ENCODE assay signal across 21 cellular contexts in the genomic region with DNA sequence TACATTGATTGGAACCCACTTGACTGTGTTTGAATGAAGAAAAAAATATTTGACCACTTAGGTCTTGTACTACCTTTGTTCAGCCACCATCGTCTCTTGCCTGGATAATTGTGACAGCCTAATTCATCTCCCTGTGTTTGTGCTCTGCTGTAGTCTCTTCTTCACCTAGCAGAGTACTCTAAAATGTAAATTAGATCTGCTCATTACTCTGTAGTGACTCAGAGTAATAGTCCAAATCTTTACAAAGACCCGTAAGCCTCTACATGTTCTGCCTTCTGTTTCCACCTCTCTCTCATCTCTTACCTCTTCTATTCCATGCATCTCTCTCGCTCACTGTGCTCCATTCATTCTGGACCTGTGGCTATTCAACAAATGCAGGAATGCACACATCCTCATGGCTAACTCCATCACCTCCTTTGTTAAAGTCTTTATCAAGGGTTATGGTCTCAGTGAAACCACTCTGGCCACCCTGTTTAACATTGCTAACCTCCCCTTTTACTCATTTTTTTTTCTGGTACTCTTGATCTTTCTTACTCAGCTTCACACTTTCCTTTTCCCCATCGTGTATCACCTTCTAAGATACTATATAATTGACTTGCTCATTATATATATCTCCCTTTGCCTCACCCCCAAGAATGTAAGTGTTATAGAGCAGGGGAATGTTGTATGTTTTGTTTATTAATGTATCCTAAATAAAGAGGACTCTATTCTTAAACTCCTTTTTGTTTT.
DNase-seq lines count a peak whose midpoint lies in the region; ATAC-seq and TF ChIP-seq lines count a peak whose summit lies in the region.
"Had no signal": no experiment of that assay in that cellular context is flagged by ENCODE, and none has a peak within 500 bp of the region (broad histone marks: within the 10 kb centered on the region; RNA-seq: fewer than 3 reads in every experiment).

No MANE protein-coding gene starts in this region.

- no peaks in the 10 kb centered on the region for H3K27me3 ChIP-seq in CD8-positive, alpha-beta memory T cell (ENCODE audit: insufficient read depth, low read length, poor library complexity, severe bottlenecking)
- no peaks in the 10 kb centered on the region for H3K27me3 ChIP-seq in naive thymus-derived CD4-positive, alpha-beta T cell (ENCODE audit: control insufficient read depth in 2 of 2, insufficient read depth in 2 of 2, low read length in 2 of 2)
- H3K27me3 ChIP-seq: BLaER1 had no signal

- no peak overlapping the region for H3K27ac ChIP-seq in CD8-positive, alpha-beta memory T cell (ENCODE audit: low read depth, low read length)
- no peak overlapping the region for H3K27ac ChIP-seq in naive thymus-derived CD4-positive, alpha-beta T cell (ENCODE audit: low read depth, low read length)
- H3K27ac ChIP-seq: BLaER1, PC-9, SK-N-MC, skin epidermis had no signal

- no peak for TF ChIP-seq CTCF in omental fat pad (IDR thresholded peaks at IDR 0.05)
- TF ChIP-seq CTCF in CD14-positive monocyte (IDR thresholded peaks at IDR 0.05) = no peak

- no peak for DNase-seq in CD8-positive, alpha-beta memory T cell
- peak in 1 of 2 donors; percentile 17 for DNase-seq in activated naive CD4-positive, alpha-beta T cell treated with anti-CD3 and anti-CD28 coated beads, Interleukin-2, amount 50 U/mL, for 72 hours (ENCODE audit: low spot score in 2 of 2)
- DNase-seq in naive thymus-derived CD4-positive, alpha-beta T cell = no peak
- no peak for DNase-seq in omental fat pad (ENCODE audit: low spot score)
- no peak for DNase-seq in NCI-H1930 (lab: John Stamatoyannopoulos, UW)
- no peak for DNase-seq in CD14-positive monocyte (ENCODE audit: low spot score)
- DNase-seq: endodermal cell, hippocampal formation, left colon, MV-4-11, NCI-H69, PC-9, posterior cingulate gyrus had no signal

- CTCF ChIA-PET in CD8-positive, alpha-beta memory T cell (lab: Charles Lee) = no interaction called here
- CTCF ChIA-PET in naive thymus-derived CD4-positive, alpha-beta T cell (lab: Charles Lee) = interaction anchor here (0.7 kb wide), 1 partner anchor 10 kb away, joined by 3 read pairs; no protein-coding TSS in a partner anchor

- ATAC-seq in HG02870 (IDR thresholded peaks at IDR 0.05; ENCODE audit: unreplicated experiment) (peak; percentile 46), omental fat pad (ENCODE audit: low FRiP score) (no peak), HG03280 (IDR thresholded peaks at IDR 0.05; ENCODE audit: unreplicated experiment) (no peak)
- peak; percentile 93 to 95 for ATAC-seq in activated naive CD4-positive, alpha-beta T cell treated with anti-CD3 and anti-CD28 coated beads, Interleukin-2, amount 50 U/mL, for 72 hours
- peak; percentile 12 for ATAC-seq in naive thymus-derived CD4-positive, alpha-beta T cell
- ATAC-seq: left colon; stimulated activated memory B cell treated with anti-CD40 and anti-IgM and Interleukin-4, amounts not matched to agents 10 μg/mL and 1 μg/mL and 100 μg/mL, for 72 hours had no signal

- intact Hi-C loops in naive thymus-derived CD4-positive, alpha-beta T cell (cut with micrococcal nuclease) = loop anchor here in 1 of 2 donors (1.0 to 5.0 kb wide), 2 partner anchors 43 to 97 kb away; no protein-coding TSS in a partner anchor
- intact Hi-C loops in CD14-positive monocyte (cut with micrococcal nuclease) = no loop called here

- no peaks in the 10 kb centered on the region for H3K27me3 Mint-ChIP-seq in CD8-positive, alpha-beta memory T cell
- no peaks in the 10 kb centered on the region for H3K27me3 Mint-ChIP-seq in naive thymus-derived CD4-positive, alpha-beta T cell
- peaks cover 0 to 3% (median 0%) of the 10 kb centered on the region in 3 donors for H3K27me3 Mint-ChIP-seq in CD14-positive monocyte (ENCODE audit: low read depth in 3 of 3)
- H3K27me3 Mint-ChIP-seq: IgD-negative memory B cell; stimulated activated memory B cell treated with anti-CD40 and anti-IgM and Interleukin-4, amounts not matched to agents 10 μg/mL and 1 μg/mL and 100 μg/mL, for 72 hours; type B pancreatic cell had no signal

- no peaks in the 10 kb centered on the region for H3K9me3 ChIP-seq in CD8-positive, alpha-beta memory T cell (ENCODE audit: low read length)
- H3K9me3 ChIP-seq in naive thymus-derived CD4-positive, alpha-beta T cell (ENCODE audit: control insufficient read depth in 2 of 3, low read length in 3 of 3) = no peaks in the 10 kb centered on the region
- H3K9me3 ChIP-seq: BLaER1 had no signal

- H3K4me3 ChIP-seq in CD8-positive, alpha-beta memory T cell (ENCODE audit: low read length) = no peak overlapping the region
- no peak overlapping the region for H3K4me3 ChIP-seq in naive thymus-derived CD4-positive, alpha-beta T cell (ENCODE audit: low read length)
- H3K4me3 ChIP-seq: BLaER1, PC-9, SK-N-MC, skin epidermis had no signal

- peaks cover 0 to 39% (median 12%) of the 10 kb centered on the region in 3 donors for H3K36me3 Mint-ChIP-seq in CD8-positive, alpha-beta memory T cell
- peaks cover 4 to 20% of the 10 kb centered on the region in 2 donors for H3K36me3 Mint-ChIP-seq in activated naive CD4-positive, alpha-beta T cell treated with anti-CD3 and anti-CD28 coated beads, Interleukin-2, amount 50 U/mL, for 72 hours
- H3K36me3 Mint-ChIP-seq in naive thymus-derived CD4-positive, alpha-beta T cell = peaks cover 10 to 28% (median 18%) of the 10 kb centered on the region in 5 donors
- H3K36me3 Mint-ChIP-seq in CD14-positive monocyte = peaks cover 21 to 29% of the 10 kb centered on the region in 2 donors

- H3K4me3 Mint-ChIP-seq in CD8-positive, alpha-beta memory T cell = peak overlapping the region in 2 of 7 donors; percentile 15 to 18
- peak overlapping the region in 8 of 10 donors; percentile 0 to 50 (median 33) for H3K4me3 Mint-ChIP-seq in naive thymus-derived CD4-positive, alpha-beta T cell
- H3K4me3 Mint-ChIP-seq in CD14-positive monocyte = no peak overlapping the region
- H3K4me3 Mint-ChIP-seq: endodermal cell; IgD-negative memory B cell; stimulated activated memory B cell treated with anti-CD40 and anti-IgM and Interleukin-4, amounts not matched to agents 10 μg/mL and 1 μg/mL and 100 μg/mL, for 72 hours; type B pancreatic cell had no signal

- H3K9me3 Mint-ChIP-seq in CD8-positive, alpha-beta memory T cell = no peaks in the 10 kb centered on the region
- no peaks in the 10 kb centered on the region for H3K9me3 Mint-ChIP-seq in activated naive CD4-positive, alpha-beta T cell treated with anti-CD3 and anti-CD28 coated beads, Interleukin-2, amount 50 U/mL, for 72 hours
- no peaks in the 10 kb centered on the region for H3K9me3 Mint-ChIP-seq in naive thymus-derived CD4-positive, alpha-beta T cell
- H3K9me3 Mint-ChIP-seq in CD14-positive monocyte = peaks cover 0 to 3% (median 0%) of the 10 kb centered on the region in 7 donors
- H3K9me3 Mint-ChIP-seq: endodermal cell; IgD-negative memory B cell; stimulated activated memory B cell treated with anti-CD40 and anti-IgM and Interleukin-4, amounts not matched to agents 10 μg/mL and 1 μg/mL and 100 μg/mL, for 72 hours; type B pancreatic cell had no signal

- POLR2A ChIA-PET in CD8-positive, alpha-beta memory T cell (lab: Charles Lee) = no interaction called here
- POLR2A ChIA-PET in naive thymus-derived CD4-positive, alpha-beta T cell (lab: Charles Lee) = interaction anchor here (0.7 kb wide), 1 partner anchor 10 kb away, joined by 4 read pairs; no protein-coding TSS in a partner anchor

- H3K27ac Mint-ChIP-seq in CD8-positive, alpha-beta memory T cell = peak overlapping the region in 6 of 8 donors; percentile 16 to 68 (median 31)
- peak overlapping the region; percentile 12 to 59 for H3K27ac Mint-ChIP-seq in activated naive CD4-positive, alpha-beta T cell treated with anti-CD3 and anti-CD28 coated beads, Interleukin-2, amount 50 U/mL, for 72 hours
- H3K27ac Mint-ChIP-seq in naive thymus-derived CD4-positive, alpha-beta T cell = peak overlapping the region in 6 of 9 donors; percentile 2 to 67 (median 26)
- H3K27ac Mint-ChIP-seq in CD14-positive monocyte = no peak overlapping the region
- H3K27ac Mint-ChIP-seq: endodermal cell; IgD-negative memory B cell; stimulated activated memory B cell treated with anti-CD40 and anti-IgM and Interleukin-4, amounts not matched to agents 10 μg/mL and 1 μg/mL and 100 μg/mL, for 72 hours; type B pancreatic cell had no signal

- H3K4me1 ChIP-seq in CD8-positive, alpha-beta memory T cell (ENCODE audit: insufficient read depth, low read length) = peaks cover 26% of the 10 kb centered on the region
- H3K4me1 ChIP-seq in naive thymus-derived CD4-positive, alpha-beta T cell (ENCODE audit: control insufficient read depth in 2 of 2, insufficient read depth in 2 of 2, low read length in 2 of 2) = peaks cover 0 to 11% of the 10 kb centered on the region in 2 donors
- H3K4me1 ChIP-seq: BLaER1 had no signal

- H3K36me3 ChIP-seq in CD8-positive, alpha-beta memory T cell (ENCODE audit: insufficient read depth, low read length) = peaks cover 6% of the 10 kb centered on the region
- H3K36me3 ChIP-seq in naive thymus-derived CD4-positive, alpha-beta T cell (ENCODE audit: control insufficient read depth in 2 of 3, insufficient read depth in 3 of 3, low read length in 3 of 3) = no peaks in the 10 kb centered on the region

- peaks cover 55 to 79% (median 71%) of the 10 kb centered on the region in 3 donors for H3K4me1 Mint-ChIP-seq in CD8-positive, alpha-beta memory T cell
- H3K4me1 Mint-ChIP-seq in naive thymus-derived CD4-positive, alpha-beta T cell = peaks cover 22 to 81% (median 69%) of the 10 kb centered on the region in 7 donors
- H3K4me1 Mint-ChIP-seq in CD14-positive monocyte = no peaks in the 10 kb centered on the region

Comparison
In these comparisons a context has a peak if more than half of its experiments do, and no peak if none do; other contexts are left out.
1. H3K27ac Mint-ChIP-seq: peak in CD8-positive, alpha-beta memory T cell (6 of 8), activated naive CD4-positive, alpha-beta T cell treated with anti-CD3 and anti-CD28 coated beads, Interleukin-2, amount 50 U/mL, for 72 hours (2 of 2) and naive thymus-derived CD4-positive, alpha-beta T cell (6 of 9); none in CD14-positive monocyte (0 of 7).
2. H3K4me3 Mint-ChIP-seq: peak in naive thymus-derived CD4-positive, alpha-beta T cell (8 of 10); none in CD14-positive monocyte (0 of 2).
3. ATAC-seq: peak in HG02870 (single experiment), activated naive CD4-positive, alpha-beta T cell treated with anti-CD3 and anti-CD28 coated beads, Interleukin-2, amount 50 U/mL, for 72 hours (2 of 2) and naive thymus-derived CD4-positive, alpha-beta T cell (single experiment); none in omental fat pad (single experiment) and HG03280 (single experiment).